18 cellular contexts compared by ENCODE assay signal in genomic region chr6:52016918-52017748, GRCh38.
DNase-seq lines count a peak whose midpoint lies in the region; ATAC-seq and TF ChIP-seq lines count a peak whose summit lies in the region.
"Had no signal": no experiment of that assay in that cellular context is flagged by ENCODE, and none has a peak within 500 bp of the region (broad histone marks: within the 10 kb centered on the region; RNA-seq: fewer than 3 reads in every experiment).

No MANE protein-coding gene starts in this region.

- intact Hi-C loops in left colon (cut with DNase I, micrococcal nuclease): no loop called here

- peak; percentile 71 for DNase-seq in GM12865 (ENCODE audit: low read depth)
- DNase-seq in SJCRH30: peak; percentile 55 to 63
- peak in 1 of 2 donors; percentile 16 for DNase-seq in left colon
- no peak for DNase-seq in NK-92 (lab: John Stamatoyannopoulos, UW; ENCODE audit: unreplicated experiment)
- no peak for DNase-seq in G401 (ENCODE audit: low spot score)
- DNase-seq in GM03348 (ENCODE audit: low spot score): no peak
- DNase-seq in NCI-H526 treated with DMSO at 0.1 percent for 48 hours (lab: John Stamatoyannopoulos, UW): no peak
- DNase-seq: activated CD4-positive, alpha-beta T cell treated with anti-CD3 and anti-CD28 coated beads, Interleukin-2, amount 10 ng/mL, durations not matched to agents 7 days and 5 days; activated T-cell treated with anti-CD3 and anti-CD28 coated beads for 4 hours; Calu3; left ventricle myocardium superior; NCI-H1048; NCI-H345; OCI-M1; posterior cingulate gyrus; stimulated activated naive CD8-positive, alpha-beta T cell treated with anti-CD3 and anti-CD28 coated beads, Interleukin-15, amount 100 ng/mL, for 72 hours had no signal

- H3K27ac ChIP-seq in SJCRH30: no peak overlapping the region
- H3K27ac ChIP-seq: vagina had no signal

- ATAC-seq in HG02885 (IDR thresholded peaks at IDR 0.05; ENCODE audit: poor library complexity, unreplicated experiment) (peak; percentile 66), left colon (peak; percentile 43)
- ATAC-seq: left ventricle myocardium superior; stimulated activated naive CD8-positive, alpha-beta T cell treated with anti-CD3 and anti-CD28 coated beads, Interleukin-15, amount 100 ng/mL, for 72 hours had no signal

- H3K4me3 ChIP-seq in GM12865 (ENCODE audit: low read depth, low read length) (no peak overlapping the region), SJCRH30 (no peak overlapping the region)
- H3K4me3 ChIP-seq: vagina had no signal

- TF ChIP-seq CTCF in GM12865 (IDR thresholded peaks at IDR 0.05; ENCODE audit: insufficient read depth, low read depth, low read length, missing control alignments): no peak

- no peaks in the 10 kb centered on the region for H3K36me3 ChIP-seq in SJCRH30
- H3K36me3 ChIP-seq: vagina had no signal

- in situ Hi-C loops in G401 (cut with HindIII; ENCODE audit: low sequenced_read_pairs): no loop called here

- no peaks in the 10 kb centered on the region for H3K9me3 ChIP-seq in SJCRH30 (replicated peaks)
- H3K9me3 ChIP-seq: vagina had no signal

- H3K4me1 ChIP-seq in SJCRH30: peaks cover 12% of the 10 kb centered on the region; the same call in 1 of the 2 replicates
- H3K4me1 ChIP-seq: vagina had no signal

- H3K27me3 ChIP-seq in SJCRH30: no peaks in the 10 kb centered on the region
- H3K27me3 ChIP-seq: vagina had no signal

Comparison
In these comparisons a context has a peak if more than half of its experiments do, and no peak if none do; other contexts are left out.
1. DNase-seq: peak in GM12865 (single experiment) and SJCRH30 (2 of 2); none in NK-92 (single experiment), G401 (single experiment), GM03348 (single experiment) and NCI-H526 treated with DMSO at 0.1 percent for 48 hours (single experiment).